9 cellular contexts compared by ENCODE assay signal in the genomic region with DNA sequence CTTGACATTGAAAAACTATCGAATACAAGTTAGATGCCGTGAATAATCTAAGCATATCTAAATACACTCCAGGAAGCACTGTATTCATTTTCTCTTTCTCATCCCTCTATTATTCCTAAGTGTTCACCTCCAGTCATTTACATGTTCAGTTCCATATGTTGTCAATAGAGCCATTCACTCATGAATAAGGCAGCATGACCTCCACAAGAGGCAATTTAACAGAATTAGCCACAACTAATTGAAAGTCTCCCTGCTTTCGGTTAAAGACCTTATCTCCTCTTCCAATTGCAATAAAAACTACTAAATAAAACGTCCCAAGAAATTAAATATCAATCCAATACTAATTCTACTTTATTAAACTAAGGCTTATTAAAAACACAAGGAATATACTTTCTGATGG. TPM values are rescaled to one million over a fixed set of nuclear protein-coding genes. Genes with fewer than 3 reads are reported as not detected.
DNase-seq lines count a peak whose midpoint lies in the region; ATAC-seq and TF ChIP-seq lines count a peak whose summit lies in the region.
"Had no signal": no experiment of that assay in that cellular context is flagged by ENCODE, and none has a peak within 500 bp of the region (broad histone marks: within the 10 kb centered on the region; RNA-seq: fewer than 3 reads in every experiment).

No MANE protein-coding gene starts in this region.

- peaks cover 42% of the 10 kb centered on the region; the same call in 1 of the 2 replicates for H3K4me1 ChIP-seq in iPS-20b (ENCODE audit: insufficient read depth, low read length)
- H3K4me1 ChIP-seq in spleen, result peaks cover 0 to 39% (median 18%) of the 10 kb centered on the region in 6 donors
- no peaks in the 10 kb centered on the region for H3K4me1 ChIP-seq in BE2C

- H3K9me3 ChIP-seq in SK-N-MC (ENCODE audit: low read depth, low read length) (no peaks in the 10 kb centered on the region), iPS-20b (ENCODE audit: insufficient read depth, low read depth, low read length) (no peaks in the 10 kb centered on the region), spleen (no peaks in the 10 kb centered on the region), BE2C (no peaks in the 10 kb centered on the region)

- H3K4me3 ChIP-seq in HFF-Myc (replicated peaks; ENCODE audit: low read depth, low read length), result peak overlapping the region; percentile 74
- H3K4me3 ChIP-seq in SK-N-MC, result peak overlapping the region; percentile 95
- peak overlapping the region; percentile 86 for H3K4me3 ChIP-seq in iPS-20b (ENCODE audit: low read length)
- H3K4me3 ChIP-seq in spleen, result peak overlapping the region; percentile 31 to 81 (median 62)
- no peak overlapping the region for H3K4me3 ChIP-seq in BE2C (ENCODE audit: low read depth, low read length)

- H3K9ac ChIP-seq in SK-N-MC (ENCODE audit: insufficient read length) (peak overlapping the region; percentile 90), iPS-20b (ENCODE audit: low read depth, low read length) (no peak overlapping the region)

- intact Hi-C loops in spleen (cut with DNase I; ENCODE audit: low total_unique reads), result no loop called here

- DNase-seq in HFF-Myc (ENCODE audit: extremely low read depth, low read depth) (no peak), SK-N-MC (ENCODE audit: low read depth, low spot score) (no peak), spleen (no peak), BE2C (no peak), NCI-H2107 (lab: John Stamatoyannopoulos, UW) (no peak)
- DNase-seq in stimulated activated CD4-positive, alpha-beta T cell treated with anti-CD3 and anti-CD28 coated beads, Interleukin-4, amount 100 ng/mL, for 1 hour, result no peak
- DNase-seq: activated CD4-positive, CD25-positive, alpha-beta regulatory T cell had no signal

- no peak for TF ChIP-seq POLR2A in spleen (IDR thresholded peaks at IDR 0.05)

- ATAC-seq in HG02870 (IDR thresholded peaks at IDR 0.05; ENCODE audit: unreplicated experiment), result no peak

- peak overlapping the region; percentile 98 for H3K27ac ChIP-seq in SK-N-MC
- H3K27ac ChIP-seq in iPS-20b (ENCODE audit: low read length), result no peak overlapping the region
- peak overlapping the region; percentile 17 to 93 (median 86) for H3K27ac ChIP-seq in spleen

- TF ChIP-seq CTCF in HFF-Myc (IDR thresholded peaks at IDR 0.05; ENCODE audit: low read depth, low read length, missing control alignments) (no peak), spleen (IDR thresholded peaks at IDR 0.05 in 8 of 11, conservative IDR thresholded peaks at IDR 0.05 in 3 of 11) (no peak), BE2C (IDR thresholded peaks at IDR 0.05; ENCODE audit: low read depth, low read length) (no peak)

- peaks cover 10% of the 10 kb centered on the region for H3K27me3 ChIP-seq in iPS-20b (ENCODE audit: insufficient read depth, low read length)
- H3K27me3 ChIP-seq in spleen (replicated peaks in 1 of 7), result peaks cover 0 to 35% (median 12%) of the 10 kb centered on the region in 7 donors
- peaks cover 17% of the 10 kb centered on the region for H3K27me3 ChIP-seq in BE2C

- WGBS in spleen, 5 donors, result 50 to 59% (median 56%) methylated on average over 4 of the region's 4 CpGs

- peaks cover 12% of the 10 kb centered on the region for H3K36me3 ChIP-seq in SK-N-MC (ENCODE audit: insufficient read depth, low read length)
- H3K36me3 ChIP-seq in iPS-20b (ENCODE audit: insufficient read depth, low read depth, low read length), result peaks cover 4% of the 10 kb centered on the region
- no peaks in the 10 kb centered on the region for H3K36me3 ChIP-seq in spleen
- H3K36me3 ChIP-seq in BE2C, result no peaks in the 10 kb centered on the region

RNA-seq across cellular contexts. Expression of a gene that starts 1.8 kb away (rescaled TPM):
- total RNA-seq in spleen, result 100 to 1,000 TPM in 1 of 7 donors, 10 to 100 TPM in 6; 20.7 to 110 (median 34.2) TPM
- 1 to 10 TPM; 1.3 to 3.5 (median 2.3) TPM for polyA plus RNA-seq in spleen
- polyA plus RNA-seq in BE2C (2012; ENCODE audit: insufficient read depth, insufficient read length, low read depth), result not detected
